In the genomic region with DNA sequence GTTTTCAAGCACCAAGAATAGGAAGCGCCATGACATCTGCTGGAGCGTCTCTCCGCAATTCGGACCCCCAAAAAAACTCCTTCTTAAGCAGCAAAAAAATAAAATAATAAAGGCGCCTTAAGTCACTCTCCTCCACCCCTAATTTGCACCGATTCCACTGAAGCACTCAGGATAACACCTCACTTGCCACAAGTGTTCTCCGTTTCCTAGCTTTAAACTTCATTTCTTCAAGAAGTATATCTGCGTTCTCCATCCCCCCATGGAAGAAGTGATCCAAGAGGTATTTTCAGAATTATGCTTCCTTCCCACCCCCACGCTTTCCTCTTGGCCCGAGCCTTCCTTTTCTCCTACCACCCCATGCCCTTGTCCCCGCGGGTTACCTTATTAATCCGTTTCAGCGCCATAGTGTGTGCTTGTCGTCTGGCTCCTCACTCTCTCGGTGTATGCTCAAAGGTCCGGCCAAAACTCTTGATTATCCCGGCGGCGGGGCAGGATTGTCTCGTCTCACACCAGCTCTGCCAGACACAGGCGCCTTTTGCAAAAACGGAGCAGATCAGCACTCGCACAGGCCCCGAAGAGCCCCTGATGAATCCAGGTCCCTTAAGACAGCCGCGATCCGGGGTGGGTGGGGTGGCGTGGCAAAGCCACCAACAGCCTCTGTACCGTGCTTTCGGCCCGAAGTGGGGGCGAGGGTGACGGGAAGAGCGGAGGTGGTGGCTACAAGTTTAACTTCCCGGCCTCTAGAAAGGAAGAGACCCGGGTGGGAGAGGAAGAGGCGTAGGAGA, we compare ENCODE assay signal across 8 cellular contexts.
DNase-seq lines count a peak whose midpoint lies in the region; TF ChIP-seq lines count a peak whose summit lies in the region.

No MANE protein-coding gene starts in this region.

- intact Hi-C loops in tibial artery (cut with DNase I; ENCODE audit: low total_unique reads) = loop anchor here (5.0 to 10.0 kb wide), 2 partner anchors 61 to 191 kb away; a partner anchor contains a TSS

- peaks cover 0 to 39% (median 17%) of the 10 kb centered on the region in 4 donors for H3K4me1 ChIP-seq in tibial artery

- H3K27me3 ChIP-seq in layer of hippocampus (ENCODE audit: control insufficient read depth, insufficient read depth, low read length) (no peaks in the 10 kb centered on the region), tibial artery (no peaks in the 10 kb centered on the region)

- no peak for TF ChIP-seq CTCF in tibial artery (IDR thresholded peaks at IDR 0.05)

- peak overlapping the region; percentile 75 to 76 for H3K4me3 ChIP-seq in tibial artery

- no peaks in the 10 kb centered on the region for H3K36me3 ChIP-seq in tibial artery

- peak; percentile 89 for DNase-seq in activated CD8-positive, alpha-beta memory T cell treated with anti-CD3 and anti-CD28 coated beads for 24 hours
- no peak for DNase-seq in activated CD8-positive, alpha-beta memory T cell treated with anti-CD3 and anti-CD28 coated beads, Interleukin-2, amount 50 U/mL, for 4 hours
- peak; percentile 63 for DNase-seq in activated T-helper 9 cell treated with anti-CD3 and anti-CD28 coated beads, Interleukin-2, amount 50 U/mL, for 16 hours (ENCODE audit: low read depth)
- DNase-seq in tibial artery (no peak), DMS 273 (lab: John Stamatoyannopoulos, UW; ENCODE audit: unreplicated experiment) (no peak), COLO829 (ENCODE audit: low spot score) (no peak)
- no peak for DNase-seq in activated CD4-positive, CD25-positive, alpha-beta regulatory T cell treated with anti-CD3 and anti-CD28 coated beads, Interleukin-2, amount 50 U/mL, for 72 hours

- peak overlapping the region; percentile 99 for H3K27ac ChIP-seq in layer of hippocampus (ENCODE audit: low read depth, low read length)
- H3K27ac ChIP-seq in tibial artery = peak overlapping the region; percentile 99 to 100

- H3K9me3 ChIP-seq in tibial artery = no peaks in the 10 kb centered on the region

Comparison
In these comparisons a context has a peak if more than half of its experiments do, and no peak if none do; other contexts are left out.
1. DNase-seq: peak in activated CD8-positive, alpha-beta memory T cell treated with anti-CD3 and anti-CD28 coated beads for 24 hours (single experiment) and activated T-helper 9 cell treated with anti-CD3 and anti-CD28 coated beads, Interleukin-2, amount 50 U/mL, for 16 hours (single experiment); none in activated CD8-positive, alpha-beta memory T cell treated with anti-CD3 and anti-CD28 coated beads, Interleukin-2, amount 50 U/mL, for 4 hours (single experiment), tibial artery (0 of 2), DMS 273 (single experiment), COLO829 (single experiment) and activated CD4-positive, CD25-positive, alpha-beta regulatory T cell treated with anti-CD3 and anti-CD28 coated beads, Interleukin-2, amount 50 U/mL, for 72 hours (single experiment).